ENCODE assay signal across 10 cellular contexts in genomic region chr18:23230688-23231087, GRCh38.
DNase-seq lines count a peak whose midpoint lies in the region; ATAC-seq and TF ChIP-seq lines count a peak whose summit lies in the region.
"Had no signal": no experiment of that assay in that cellular context is flagged by ENCODE, and none has a peak within 500 bp of the region (broad histone marks: within the 10 kb centered on the region; RNA-seq: fewer than 3 reads in every experiment).

No MANE protein-coding gene starts in this region.

- peaks cover 63% of the 10 kb centered on the region for H3K4me1 Mint-ChIP-seq in activated CD8-positive, alpha-beta memory T cell treated with anti-CD3 and anti-CD28 coated beads, Interleukin-2, amount 10 ng/mL, durations not matched to agents 7 days and 5 days
- peaks cover 29% of the 10 kb centered on the region for H3K4me1 Mint-ChIP-seq in activated naive CD8-positive, alpha-beta T cell (ENCODE audit: low read depth)

- no peaks in the 10 kb centered on the region for H3K27me3 Mint-ChIP-seq in activated CD8-positive, alpha-beta memory T cell treated with anti-CD3 and anti-CD28 coated beads, Interleukin-2, amount 10 ng/mL, durations not matched to agents 7 days and 5 days
- no peaks in the 10 kb centered on the region for H3K27me3 Mint-ChIP-seq in activated naive CD8-positive, alpha-beta T cell

- CTCF ChIA-PET in activated CD8-positive, alpha-beta memory T cell treated with anti-CD3 and anti-CD28 coated beads, Interleukin-2, amount 10 ng/mL, durations not matched to agents 7 days and 5 days (lab: Charles Lee), result no interaction called here

- intact Hi-C loops in left lung (cut with DNase I) (loop anchor here in 1 of 2 donors (5.0 kb wide), 1 partner anchor 93 kb away; the partner anchor contains the start of gene CABLES1), thyroid gland (cut with DNase I) (no loop called here)

- peak overlapping the region; percentile 12 for H3K4me3 Mint-ChIP-seq in activated CD8-positive, alpha-beta memory T cell treated with anti-CD3 and anti-CD28 coated beads, Interleukin-2, amount 10 ng/mL, durations not matched to agents 7 days and 5 days
- H3K4me3 Mint-ChIP-seq in activated naive CD8-positive, alpha-beta T cell, result no peak overlapping the region

- WGBS in thyroid gland, 2 donors, result 86 to 87% methylated on average over 4 of the region's 4 CpGs

- no peak for ATAC-seq in activated CD8-positive, alpha-beta memory T cell treated with anti-CD3 and anti-CD28 coated beads, Interleukin-2, amount 10 ng/mL, durations not matched to agents 7 days and 5 days
- ATAC-seq in left lung (no peak), GM18502 (IDR thresholded peaks at IDR 0.05; ENCODE audit: poor library complexity, unreplicated experiment) (no peak)
- ATAC-seq: Panc1 had no signal

- TF ChIP-seq POLR2A in thyroid gland (IDR thresholded peaks at IDR 0.05), result no peak

- H3K4me1 ChIP-seq in left lung (peaks cover 31 to 52% of the 10 kb centered on the region in 2 donors), thyroid gland (peaks cover 17 to 32% of the 10 kb centered on the region in 2 donors)

- H3K36me3 ChIP-seq in left lung, result no peaks in the 10 kb centered on the region
- H3K36me3 ChIP-seq in thyroid gland, result no peaks in the 10 kb centered on the region

- no peak for DNase-seq in activated CD8-positive, alpha-beta memory T cell treated with anti-CD3 and anti-CD28 coated beads, Interleukin-2, amount 10 ng/mL, durations not matched to agents 7 days and 5 days
- no peak for DNase-seq in activated CD8-positive, alpha-beta memory T cell treated with anti-CD3 and anti-CD28 coated beads for 24 hours
- no peak for DNase-seq in left lung
- DNase-seq in thyroid gland, result no peak
- no peak for DNase-seq in iPS-NIHi7 (ENCODE audit: extremely low spot score)
- DNase-seq in GM19238 (ENCODE audit: insufficient read length, low spot score), result no peak

- no peaks in the 10 kb centered on the region for H3K9me3 Mint-ChIP-seq in activated CD8-positive, alpha-beta memory T cell treated with anti-CD3 and anti-CD28 coated beads, Interleukin-2, amount 10 ng/mL, durations not matched to agents 7 days and 5 days (ENCODE audit: low read depth)
- no peaks in the 10 kb centered on the region for H3K9me3 Mint-ChIP-seq in activated naive CD8-positive, alpha-beta T cell (ENCODE audit: low read depth)

- H3K36me3 Mint-ChIP-seq in activated CD8-positive, alpha-beta memory T cell treated with anti-CD3 and anti-CD28 coated beads, Interleukin-2, amount 10 ng/mL, durations not matched to agents 7 days and 5 days, result peaks cover 26% of the 10 kb centered on the region
- no peaks in the 10 kb centered on the region for H3K36me3 Mint-ChIP-seq in activated naive CD8-positive, alpha-beta T cell

- peak overlapping the region; percentile 94 for H3K27ac Mint-ChIP-seq in activated CD8-positive, alpha-beta memory T cell treated with anti-CD3 and anti-CD28 coated beads, Interleukin-2, amount 10 ng/mL, durations not matched to agents 7 days and 5 days
- H3K27ac Mint-ChIP-seq in activated naive CD8-positive, alpha-beta T cell, result peak overlapping the region; percentile 84

- H3K27ac ChIP-seq in left lung (peak overlapping the region; percentile 68 to 76), thyroid gland (peak overlapping the region; percentile 18 to 52 (median 51))
- H3K27ac ChIP-seq: parathyroid adenoma had no signal

- H3K9me3 ChIP-seq in left lung (no peaks in the 10 kb centered on the region), thyroid gland (no peaks in the 10 kb centered on the region)

- no peaks in the 10 kb centered on the region for H3K27me3 ChIP-seq in left lung
- H3K27me3 ChIP-seq in thyroid gland, result no peaks in the 10 kb centered on the region

- H3K4me3 ChIP-seq in left lung (no peak overlapping the region), thyroid gland (replicated peaks in 1 of 3) (no peak overlapping the region)

- TF ChIP-seq CTCF in left lung (IDR thresholded peaks at IDR 0.05), result no peak
- no peak for TF ChIP-seq CTCF in thyroid gland (IDR thresholded peaks at IDR 0.05)
